ENCODE assay signal across 18 cellular contexts in the genomic region with DNA sequence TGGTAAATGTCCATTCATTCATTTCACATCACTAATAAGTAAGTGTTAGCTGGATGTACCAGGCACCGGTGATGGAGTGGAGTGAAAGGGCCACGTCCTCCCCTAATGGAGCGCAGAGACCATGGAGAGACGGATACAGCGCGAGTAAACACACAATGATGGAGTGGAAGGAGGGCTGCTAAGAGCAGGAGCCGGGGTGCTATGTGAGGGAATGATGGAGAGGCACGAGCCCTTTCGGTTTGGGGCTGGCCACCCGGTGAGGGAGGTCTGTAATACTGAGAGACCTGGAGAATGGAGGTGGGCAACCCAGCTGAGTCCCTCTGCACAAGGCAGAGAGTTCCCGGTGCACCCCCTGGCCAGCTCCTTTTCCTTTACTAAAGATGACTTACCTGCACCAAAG.
"Had no signal": no experiment of that assay in that cellular context is flagged by ENCODE, and none has a peak within 500 bp of the region (broad histone marks: within the 10 kb centered on the region; RNA-seq: fewer than 3 reads in every experiment).

No MANE protein-coding gene starts in this region.

- H3K4me1 ChIP-seq: left lung, upper lobe of left lung had no signal

- H3K36me3 Mint-ChIP-seq: activated naive CD4-positive, alpha-beta T cell treated with anti-CD3 and anti-CD28 coated beads, Interleukin-2, amount 10 ng/mL, durations not matched to agents 7 days and 5 days; natural killer cell had no signal

- H3K9me3 Mint-ChIP-seq: activated naive CD4-positive, alpha-beta T cell treated with anti-CD3 and anti-CD28 coated beads, Interleukin-2, amount 10 ng/mL, durations not matched to agents 7 days and 5 days; activated T-cell treated with anti-CD3 and anti-CD28 coated beads, Interleukin-2, amount 50 U/mL, for 4 hours; natural killer cell had no signal

- DNase-seq: activated CD4-positive, alpha-beta T cell treated with anti-CD3 and anti-CD28 coated beads for 36 hours; activated CD4-positive, alpha-beta T cell treated with anti-CD3 and anti-CD28 coated beads, Interleukin-2, amount 50 U/mL, for 48 hours; activated naive CD4-positive, alpha-beta T cell treated with anti-CD3 and anti-CD28 coated beads, Interleukin-2, amount 10 ng/mL, durations not matched to agents 7 days and 5 days; activated T-cell treated with anti-CD3 and anti-CD28 coated beads, Interleukin-2, amount 50 U/mL, for 4 hours; amygdala; cerebellar nuclear complex; mammary epithelial cell; midbrain; natural killer cell; stimulated activated CD4-positive, alpha-beta T cell treated with anti-CD3 and anti-CD28 coated beads, Interleukin-4, amount 100 ng/mL, for 24 hours; stimulated activated naive CD8-positive, alpha-beta T cell treated with anti-CD3 and anti-CD28 coated beads, Interleukin-15, Interleukin-2, amounts not matched to agents 100 U/mL and 50 U/mL, for 24 hours; T-helper 1 cell; T-helper 9 cell had no signal

- H3K27ac Mint-ChIP-seq: activated CD4-positive, alpha-beta T cell treated with anti-CD3 and anti-CD28 coated beads for 36 hours; activated naive CD4-positive, alpha-beta T cell treated with anti-CD3 and anti-CD28 coated beads, Interleukin-2, amount 10 ng/mL, durations not matched to agents 7 days and 5 days; natural killer cell had no signal

- H3K27me3 ChIP-seq: left lung, SJSA1, upper lobe of left lung had no signal

- H3K27me3 Mint-ChIP-seq: activated CD4-positive, alpha-beta T cell treated with anti-CD3 and anti-CD28 coated beads for 36 hours; activated naive CD4-positive, alpha-beta T cell treated with anti-CD3 and anti-CD28 coated beads, Interleukin-2, amount 10 ng/mL, durations not matched to agents 7 days and 5 days had no signal

- ATAC-seq: activated CD4-positive, alpha-beta T cell treated with anti-CD3 and anti-CD28 coated beads for 36 hours; activated T-cell treated with anti-CD3 and anti-CD28 coated beads, Interleukin-2, amount 50 U/mL, for 4 hours; left lung; natural killer cell; stimulated activated naive CD8-positive, alpha-beta T cell treated with anti-CD3 and anti-CD28 coated beads, Interleukin-15, Interleukin-2, amounts not matched to agents 100 U/mL and 50 U/mL, for 24 hours had no signal

- H3K4me1 Mint-ChIP-seq: activated CD4-positive, alpha-beta T cell treated with anti-CD3 and anti-CD28 coated beads for 36 hours had no signal

- H3K27ac ChIP-seq: left lung, SJSA1, upper lobe of left lung had no signal

- H3K4me3 ChIP-seq: left lung, SJSA1, upper lobe of left lung had no signal

- FAIRE-seq: bronchial epithelial cell, endometrium had no signal

- H3K4me3 Mint-ChIP-seq: activated CD4-positive, alpha-beta T cell treated with anti-CD3 and anti-CD28 coated beads for 36 hours; activated naive CD4-positive, alpha-beta T cell treated with anti-CD3 and anti-CD28 coated beads, Interleukin-2, amount 10 ng/mL, durations not matched to agents 7 days and 5 days; activated T-cell treated with anti-CD3 and anti-CD28 coated beads, Interleukin-2, amount 50 U/mL, for 4 hours; natural killer cell had no signal

- H3K9me3 ChIP-seq: left lung, SJSA1, upper lobe of left lung had no signal
